Comparison of ENCODE assay signal across 1 cellular context in the genomic region with DNA sequence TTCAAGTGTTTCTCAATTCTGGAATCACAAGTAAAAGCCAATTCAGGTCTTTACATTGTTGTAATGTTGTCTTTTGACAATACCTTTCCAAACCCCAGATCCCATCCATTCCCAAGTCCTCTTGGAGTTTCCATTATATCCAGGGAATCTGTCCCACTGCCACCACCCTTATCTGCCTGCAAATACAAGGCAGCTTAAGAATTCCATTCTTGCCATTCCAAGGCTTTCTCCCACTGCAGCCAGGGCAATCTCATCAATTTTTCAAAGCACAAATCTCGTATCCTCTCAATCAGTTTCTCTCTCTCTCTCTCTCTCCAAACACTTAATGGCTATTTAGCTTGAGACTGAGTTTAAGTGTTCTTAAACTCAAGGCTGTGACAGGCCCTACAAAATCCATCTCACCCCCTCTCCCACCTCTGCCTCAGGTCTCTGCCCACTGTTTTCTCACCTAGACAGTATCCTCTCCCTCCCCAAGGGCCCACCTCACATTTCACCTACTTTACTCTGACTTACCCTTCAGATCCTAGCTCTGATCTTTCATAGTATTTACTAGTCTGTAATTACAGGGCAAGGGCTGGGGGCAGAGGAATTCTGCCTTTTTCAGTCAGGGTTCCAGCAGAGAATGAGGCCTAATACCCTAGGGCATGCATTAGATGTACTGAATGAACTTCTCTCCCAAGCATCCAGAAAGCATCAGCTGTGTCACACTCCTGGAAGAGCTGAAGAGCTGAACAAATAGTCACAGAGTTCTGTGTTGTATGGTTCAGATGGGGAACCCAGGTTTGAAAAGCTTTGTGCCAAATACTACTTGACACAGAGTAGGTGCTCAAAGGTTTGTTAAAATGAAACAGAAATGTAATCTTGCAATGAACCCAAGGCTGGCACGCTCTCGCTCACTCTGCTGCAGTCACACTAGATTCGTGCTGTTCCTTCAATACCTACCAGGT.
TF ChIP-seq lines count a peak whose summit lies in the region.

No MANE protein-coding gene starts in this region.

TF ChIP-seq in H1, 55 proteins besides CTCF, POLR2A, EP300 and RAD21:
- no peak for TF ChIP-seq RFX5 (IDR thresholded peaks at IDR 0.05; ENCODE audit: borderline replicate concordance, low read depth, low read length)
- TF ChIP-seq SIN3A (conservative IDR thresholded peaks at IDR 0.05 in 1 of 2, IDR thresholded peaks at IDR 0.05 in 1 of 2; ENCODE audit: low read depth in 1 of 2, low read length in 2 of 2) = no peak
- no peak for TF ChIP-seq SIX5 (IDR thresholded peaks at IDR 0.05; ENCODE audit: low read depth, low read length)
- no peak for TF ChIP-seq BACH1 (IDR thresholded peaks at IDR 0.05; ENCODE audit: low read length)
- TF ChIP-seq JUN (IDR thresholded peaks at IDR 0.05; ENCODE audit: low read depth, low read length) = no peak
- TF ChIP-seq TEAD4 (IDR thresholded peaks at IDR 0.05; ENCODE audit: low read depth, low read length) = no peak
- no peak for TF ChIP-seq ATF3 (IDR thresholded peaks at IDR 0.05; ENCODE audit: insufficient read depth, low read depth, low read length)
- TF ChIP-seq, protein P1, sequence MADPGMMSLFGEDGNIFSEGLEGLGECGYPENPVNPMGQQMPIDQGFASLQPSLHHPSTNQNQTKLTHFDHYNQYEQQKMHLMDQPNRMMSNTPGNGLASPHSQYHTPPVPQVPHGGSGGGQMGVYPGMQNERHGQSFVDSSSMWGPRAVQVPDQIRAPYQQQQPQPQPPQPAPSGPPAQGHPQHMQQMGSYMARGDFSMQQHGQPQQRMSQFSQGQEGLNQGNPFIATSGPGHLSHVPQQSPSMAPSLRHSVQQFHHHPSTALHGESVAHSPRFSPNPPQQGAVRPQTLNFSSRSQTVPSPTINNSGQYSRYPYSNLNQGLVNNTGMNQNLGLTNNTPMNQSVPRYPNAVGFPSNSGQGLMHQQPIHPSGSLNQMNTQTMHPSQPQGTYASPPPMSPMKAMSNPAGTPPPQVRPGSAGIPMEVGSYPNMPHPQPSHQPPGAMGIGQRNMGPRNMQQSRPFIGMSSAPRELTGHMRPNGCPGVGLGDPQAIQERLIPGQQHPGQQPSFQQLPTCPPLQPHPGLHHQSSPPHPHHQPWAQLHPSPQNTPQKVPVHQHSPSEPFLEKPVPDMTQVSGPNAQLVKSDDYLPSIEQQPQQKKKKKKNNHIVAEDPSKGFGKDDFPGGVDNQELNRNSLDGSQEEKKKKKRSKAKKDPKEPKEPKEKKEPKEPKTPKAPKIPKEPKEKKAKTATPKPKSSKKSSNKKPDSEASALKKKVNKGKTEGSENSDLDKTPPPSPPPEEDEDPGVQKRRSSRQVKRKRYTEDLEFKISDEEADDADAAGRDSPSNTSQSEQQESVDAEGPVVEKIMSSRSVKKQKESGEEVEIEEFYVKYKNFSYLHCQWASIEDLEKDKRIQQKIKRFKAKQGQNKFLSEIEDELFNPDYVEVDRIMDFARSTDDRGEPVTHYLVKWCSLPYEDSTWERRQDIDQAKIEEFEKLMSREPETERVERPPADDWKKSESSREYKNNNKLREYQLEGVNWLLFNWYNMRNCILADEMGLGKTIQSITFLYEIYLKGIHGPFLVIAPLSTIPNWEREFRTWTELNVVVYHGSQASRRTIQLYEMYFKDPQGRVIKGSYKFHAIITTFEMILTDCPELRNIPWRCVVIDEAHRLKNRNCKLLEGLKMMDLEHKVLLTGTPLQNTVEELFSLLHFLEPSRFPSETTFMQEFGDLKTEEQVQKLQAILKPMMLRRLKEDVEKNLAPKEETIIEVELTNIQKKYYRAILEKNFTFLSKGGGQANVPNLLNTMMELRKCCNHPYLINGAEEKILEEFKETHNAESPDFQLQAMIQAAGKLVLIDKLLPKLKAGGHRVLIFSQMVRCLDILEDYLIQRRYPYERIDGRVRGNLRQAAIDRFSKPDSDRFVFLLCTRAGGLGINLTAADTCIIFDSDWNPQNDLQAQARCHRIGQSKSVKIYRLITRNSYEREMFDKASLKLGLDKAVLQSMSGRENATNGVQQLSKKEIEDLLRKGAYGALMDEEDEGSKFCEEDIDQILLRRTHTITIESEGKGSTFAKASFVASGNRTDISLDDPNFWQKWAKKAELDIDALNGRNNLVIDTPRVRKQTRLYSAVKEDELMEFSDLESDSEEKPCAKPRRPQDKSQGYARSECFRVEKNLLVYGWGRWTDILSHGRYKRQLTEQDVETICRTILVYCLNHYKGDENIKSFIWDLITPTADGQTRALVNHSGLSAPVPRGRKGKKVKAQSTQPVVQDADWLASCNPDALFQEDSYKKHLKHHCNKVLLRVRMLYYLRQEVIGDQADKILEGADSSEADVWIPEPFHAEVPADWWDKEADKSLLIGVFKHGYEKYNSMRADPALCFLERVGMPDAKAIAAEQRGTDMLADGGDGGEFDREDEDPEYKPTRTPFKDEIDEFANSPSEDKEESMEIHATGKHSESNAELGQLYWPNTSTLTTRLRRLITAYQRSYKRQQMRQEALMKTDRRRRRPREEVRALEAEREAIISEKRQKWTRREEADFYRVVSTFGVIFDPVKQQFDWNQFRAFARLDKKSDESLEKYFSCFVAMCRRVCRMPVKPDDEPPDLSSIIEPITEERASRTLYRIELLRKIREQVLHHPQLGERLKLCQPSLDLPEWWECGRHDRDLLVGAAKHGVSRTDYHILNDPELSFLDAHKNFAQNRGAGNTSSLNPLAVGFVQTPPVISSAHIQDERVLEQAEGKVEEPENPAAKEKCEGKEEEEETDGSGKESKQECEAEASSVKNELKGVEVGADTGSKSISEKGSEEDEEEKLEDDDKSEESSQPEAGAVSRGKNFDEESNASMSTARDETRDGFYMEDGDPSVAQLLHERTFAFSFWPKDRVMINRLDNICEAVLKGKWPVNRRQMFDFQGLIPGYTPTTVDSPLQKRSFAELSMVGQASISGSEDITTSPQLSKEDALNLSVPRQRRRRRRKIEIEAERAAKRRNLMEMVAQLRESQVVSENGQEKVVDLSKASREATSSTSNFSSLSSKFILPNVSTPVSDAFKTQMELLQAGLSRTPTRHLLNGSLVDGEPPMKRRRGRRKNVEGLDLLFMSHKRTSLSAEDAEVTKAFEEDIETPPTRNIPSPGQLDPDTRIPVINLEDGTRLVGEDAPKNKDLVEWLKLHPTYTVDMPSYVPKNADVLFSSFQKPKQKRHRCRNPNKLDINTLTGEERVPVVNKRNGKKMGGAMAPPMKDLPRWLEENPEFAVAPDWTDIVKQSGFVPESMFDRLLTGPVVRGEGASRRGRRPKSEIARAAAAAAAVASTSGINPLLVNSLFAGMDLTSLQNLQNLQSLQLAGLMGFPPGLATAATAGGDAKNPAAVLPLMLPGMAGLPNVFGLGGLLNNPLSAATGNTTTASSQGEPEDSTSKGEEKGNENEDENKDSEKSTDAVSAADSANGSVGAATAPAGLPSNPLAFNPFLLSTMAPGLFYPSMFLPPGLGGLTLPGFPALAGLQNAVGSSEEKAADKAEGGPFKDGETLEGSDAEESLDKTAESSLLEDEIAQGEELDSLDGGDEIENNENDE (IDR thresholded peaks at IDR 0.05; ENCODE audit: insufficient replicate concordance, low read length) = no peak
